ENCODE assay signal across 12 cellular contexts in genomic region chr12:64877363-64878004, GRCh38. TPM values are rescaled to one million over a fixed set of nuclear protein-coding genes. Genes with fewer than 3 reads are reported as not detected.
A peak's percentile ranks its signal among the peaks of the same experiment; 100 is the strongest.
DNase-seq lines count a peak whose midpoint lies in the region; ATAC-seq and TF ChIP-seq lines count a peak whose summit lies in the region.
"Had no signal": no experiment of that assay in that cellular context is flagged by ENCODE, and none has a peak within 500 bp of the region (broad histone marks: within the 10 kb centered on the region; RNA-seq: fewer than 3 reads in every experiment).

No MANE protein-coding gene starts in this region.

- peak; percentile 61 for DNase-seq in activated CD8-positive, alpha-beta memory T cell treated with anti-CD3 and anti-CD28 coated beads for 24 hours
- no peak for DNase-seq in activated CD8-positive, alpha-beta memory T cell treated with anti-CD3 and anti-CD28 coated beads, Interleukin-2, amount 10 ng/mL, durations not matched to agents 7 days and 5 days
- no peak for DNase-seq in stimulated activated naive B cell treated with anti-CD40 and anti-IgM and Interleukin-4, amounts not matched to agents 10 μg/mL and 1 μg/mL and 100 μg/mL, for 72 hours
- DNase-seq in foreskin keratinocyte (no peak), HAP-1 (ENCODE audit: low spot score in 2 of 2) (no peak), hepatic stellate cell (ENCODE audit: low spot score) (no peak)
- DNase-seq: left cardiac atrium, NCI-H82, T-helper 17 cell, transverse colon had no signal

- no peak overlapping the region for H3K27ac Mint-ChIP-seq in activated CD8-positive, alpha-beta memory T cell treated with anti-CD3 and anti-CD28 coated beads, Interleukin-2, amount 10 ng/mL, durations not matched to agents 7 days and 5 days
- H3K27ac Mint-ChIP-seq in stimulated activated naive B cell treated with anti-CD40 and anti-IgM and Interleukin-4, amounts not matched to agents 10 μg/mL and 1 μg/mL and 100 μg/mL, for 72 hours: peak overlapping the region; percentile 15
- H3K27ac Mint-ChIP-seq: T-helper 17 cell had no signal

- peaks cover 8% of the 10 kb centered on the region for H3K27me3 Mint-ChIP-seq in activated CD8-positive, alpha-beta memory T cell treated with anti-CD3 and anti-CD28 coated beads, Interleukin-2, amount 10 ng/mL, durations not matched to agents 7 days and 5 days
- H3K27me3 Mint-ChIP-seq in stimulated activated naive B cell treated with anti-CD40 and anti-IgM and Interleukin-4, amounts not matched to agents 10 μg/mL and 1 μg/mL and 100 μg/mL, for 72 hours: peaks cover 4 to 6% of the 10 kb centered on the region in 2 donors

- H3K27ac ChIP-seq in foreskin keratinocyte: no peak overlapping the region
- H3K27ac ChIP-seq: transverse colon had no signal

- H3K4me3 ChIP-seq in HAP-1: no peak overlapping the region
- H3K4me3 ChIP-seq: transverse colon had no signal

- H3K4me3 Mint-ChIP-seq in activated CD8-positive, alpha-beta memory T cell treated with anti-CD3 and anti-CD28 coated beads, Interleukin-2, amount 10 ng/mL, durations not matched to agents 7 days and 5 days: no peak overlapping the region
- H3K4me3 Mint-ChIP-seq in stimulated activated naive B cell treated with anti-CD40 and anti-IgM and Interleukin-4, amounts not matched to agents 10 μg/mL and 1 μg/mL and 100 μg/mL, for 72 hours: peak overlapping the region in 1 of 2 donors; percentile 44
- H3K4me3 Mint-ChIP-seq: T-helper 17 cell had no signal

- no peak for TF ChIP-seq CTCF in foreskin keratinocyte (conservative IDR thresholded peaks at IDR 0.05)

- no peaks in the 10 kb centered on the region for H3K36me3 ChIP-seq in HAP-1 (replicated peaks)
- H3K36me3 ChIP-seq: transverse colon had no signal

- in situ Hi-C loops in HAP-1 (cut with MboI; ENCODE audit: low sequenced_read_pairs): no loop called here

- H3K4me1 ChIP-seq in foreskin keratinocyte (no peaks in the 10 kb centered on the region), HAP-1 (no peaks in the 10 kb centered on the region)
- H3K4me1 ChIP-seq: transverse colon had no signal

- no peaks in the 10 kb centered on the region for H3K9me3 ChIP-seq in HAP-1
- H3K9me3 ChIP-seq: transverse colon had no signal

- ATAC-seq in activated CD8-positive, alpha-beta memory T cell treated with anti-CD3 and anti-CD28 coated beads, Interleukin-2, amount 10 ng/mL, durations not matched to agents 7 days and 5 days: no peak
- ATAC-seq in GM21619 (IDR thresholded peaks at IDR 0.05; ENCODE audit: unreplicated experiment) (peak; percentile 81), HG03159 (IDR thresholded peaks at IDR 0.05; ENCODE audit: unreplicated experiment) (peak; percentile 81), foreskin keratinocyte (no peak)
- ATAC-seq in stimulated activated naive B cell treated with anti-CD40 and anti-IgM and Interleukin-4, amounts not matched to agents 10 μg/mL and 1 μg/mL and 100 μg/mL, for 72 hours (replicated peaks): peak; percentile 87 to 90
- ATAC-seq: left cardiac atrium, T-helper 17 cell had no signal

- H3K27me3 ChIP-seq in foreskin keratinocyte (peaks cover 36% of the 10 kb centered on the region), HAP-1 (ENCODE audit: low read depth) (no peaks in the 10 kb centered on the region)
- H3K27me3 ChIP-seq: transverse colon had no signal

- H3K36me3 Mint-ChIP-seq in activated CD8-positive, alpha-beta memory T cell treated with anti-CD3 and anti-CD28 coated beads, Interleukin-2, amount 10 ng/mL, durations not matched to agents 7 days and 5 days: no peaks in the 10 kb centered on the region
- H3K36me3 Mint-ChIP-seq in stimulated activated naive B cell treated with anti-CD40 and anti-IgM and Interleukin-4, amounts not matched to agents 10 μg/mL and 1 μg/mL and 100 μg/mL, for 72 hours: no peaks in the 10 kb centered on the region

- H3K4me1 Mint-ChIP-seq in activated CD8-positive, alpha-beta memory T cell treated with anti-CD3 and anti-CD28 coated beads, Interleukin-2, amount 10 ng/mL, durations not matched to agents 7 days and 5 days: peaks cover 14% of the 10 kb centered on the region
- H3K4me1 Mint-ChIP-seq in stimulated activated naive B cell treated with anti-CD40 and anti-IgM and Interleukin-4, amounts not matched to agents 10 μg/mL and 1 μg/mL and 100 μg/mL, for 72 hours: peaks cover 11 to 21% of the 10 kb centered on the region in 2 donors

- H3K9me3 Mint-ChIP-seq in activated CD8-positive, alpha-beta memory T cell treated with anti-CD3 and anti-CD28 coated beads, Interleukin-2, amount 10 ng/mL, durations not matched to agents 7 days and 5 days (ENCODE audit: low read depth): no peaks in the 10 kb centered on the region
- peaks cover 2 to 4% of the 10 kb centered on the region in 2 donors for H3K9me3 Mint-ChIP-seq in stimulated activated naive B cell treated with anti-CD40 and anti-IgM and Interleukin-4, amounts not matched to agents 10 μg/mL and 1 μg/mL and 100 μg/mL, for 72 hours

- CTCF ChIA-PET in activated CD8-positive, alpha-beta memory T cell treated with anti-CD3 and anti-CD28 coated beads, Interleukin-2, amount 10 ng/mL, durations not matched to agents 7 days and 5 days (lab: Charles Lee): interaction anchor here (1.4 to 1.7 kb wide), 2 partner anchors 13 to 437 kb away, joined by 3 to 6 read pairs; no protein-coding TSS in a partner anchor

RNA-seq across cellular contexts. Expression of gene TBC1D30, which starts 53.0 kb away (rescaled TPM):
- under 1 TPM; 0.26 to 0.47 TPM for total RNA-seq in activated CD8-positive, alpha-beta memory T cell treated with anti-CD3 and anti-CD28 coated beads, Interleukin-2, amount 10 ng/mL, durations not matched to agents 7 days and 5 days
- 0.31 and 0.39 TPM in 2 replicates for total RNA-seq in foreskin keratinocyte
- 0.36 and 0.42 TPM in 2 replicates for polyA plus RNA-seq in foreskin keratinocyte

Comparison
In these comparisons a context has a peak if more than half of its experiments do, and no peak if none do; other contexts are left out.
1. ATAC-seq: peak in GM21619 (single experiment), HG03159 (single experiment) and stimulated activated naive B cell treated with anti-CD40 and anti-IgM and Interleukin-4, amounts not matched to agents 10 μg/mL and 1 μg/mL and 100 μg/mL, for 72 hours (2 of 2); none in activated CD8-positive, alpha-beta memory T cell treated with anti-CD3 and anti-CD28 coated beads, Interleukin-2, amount 10 ng/mL, durations not matched to agents 7 days and 5 days (single experiment) and foreskin keratinocyte (single experiment).